In genomic region chrX:48477960-48478755, GRCh38 we compare ENCODE assay signal across 1 cellular context.
TF ChIP-seq lines count a peak whose summit lies in the region.

No MANE protein-coding gene starts in this region.

TF ChIP-seq in IMR-90, 13 proteins besides CTCF, POLR2A, EP300 and RAD21:
- TF ChIP-seq RFX5 (IDR thresholded peaks at IDR 0.05; ENCODE audit: low read depth, low read length) (no peak), MAFK (IDR thresholded peaks at IDR 0.05; ENCODE audit: low read depth, low read length) (no peak), MAZ (IDR thresholded peaks at IDR 0.05; ENCODE audit: borderline replicate concordance, low read depth, low read length) (no peak), CEBPB (IDR thresholded peaks at IDR 0.05; ENCODE audit: low read depth, low read length) (no peak), MXI1 (IDR thresholded peaks at IDR 0.05; ENCODE audit: borderline replicate concordance, low read depth, low read length) (no peak), CHD1 (IDR thresholded peaks at IDR 0.05; ENCODE audit: low read depth, low read length) (no peak), NFE2L2 (IDR thresholded peaks at IDR 0.05; ENCODE audit: low read depth, low read length) (no peak), ELK1 (IDR thresholded peaks at IDR 0.05; ENCODE audit: borderline replicate concordance, low read depth, low read length) (no peak), BHLHE40 (IDR thresholded peaks at IDR 0.05; ENCODE audit: low read depth, low read length) (no peak), FOS (IDR thresholded peaks at IDR 0.05; ENCODE audit: low read depth, low read length) (no peak)
